Comparison of ENCODE assay signal across 1 cellular context in genomic region chr5:15694694-15695093, GRCh38.
TF ChIP-seq lines count a peak whose summit lies in the region.

No MANE protein-coding gene starts in this region.

TF ChIP-seq in IMR-90, 13 proteins besides CTCF, POLR2A, EP300 and RAD21:
- TF ChIP-seq SMC3 (IDR thresholded peaks at IDR 0.05; ENCODE audit: low read depth, low read length): no peak
- TF ChIP-seq RCOR1 (IDR thresholded peaks at IDR 0.05; ENCODE audit: insufficient replicate concordance, low read length): no peak
- no peak for TF ChIP-seq MAZ (IDR thresholded peaks at IDR 0.05; ENCODE audit: borderline replicate concordance, low read depth, low read length)
- TF ChIP-seq MXI1 (IDR thresholded peaks at IDR 0.05; ENCODE audit: borderline replicate concordance, low read depth, low read length): no peak
- TF ChIP-seq RFX5 (IDR thresholded peaks at IDR 0.05; ENCODE audit: low read depth, low read length): no peak
- no peak for TF ChIP-seq BHLHE40 (IDR thresholded peaks at IDR 0.05; ENCODE audit: low read depth, low read length)
- TF ChIP-seq FOS (IDR thresholded peaks at IDR 0.05; ENCODE audit: low read depth, low read length): no peak
- no peak for TF ChIP-seq CEBPB (IDR thresholded peaks at IDR 0.05; ENCODE audit: low read depth, low read length)
- no peak for TF ChIP-seq USF2 (IDR thresholded peaks at IDR 0.05; ENCODE audit: low read depth, low read length)
- no peak for TF ChIP-seq CHD1 (IDR thresholded peaks at IDR 0.05; ENCODE audit: low read depth, low read length)
- TF ChIP-seq ELK1 (IDR thresholded peaks at IDR 0.05; ENCODE audit: borderline replicate concordance, low read depth, low read length): no peak
- TF ChIP-seq MAFK (IDR thresholded peaks at IDR 0.05; ENCODE audit: low read depth, low read length): no peak
- no peak for TF ChIP-seq NFE2L2 (IDR thresholded peaks at IDR 0.05; ENCODE audit: low read depth, low read length)
